20 cellular contexts compared by ENCODE assay signal in genomic region chr3:17583530-17583929, GRCh38.
"Had no signal": no experiment of that assay in that cellular context is flagged by ENCODE, and none has a peak within 500 bp of the region (broad histone marks: within the 10 kb centered on the region; RNA-seq: fewer than 3 reads in every experiment).

No MANE protein-coding gene starts in this region.

- H3K36me3 Mint-ChIP-seq: neural progenitor cell had no signal

- H3K4me3 ChIP-seq: ascending aorta, dorsolateral prefrontal cortex, neural progenitor cell, psoas muscle, stomach, testis, upper lobe of right lung had no signal

- H3K9me3 ChIP-seq: ascending aorta, psoas muscle, stomach, testis, upper lobe of right lung had no signal

- H3K4me2 ChIP-seq: neural progenitor cell had no signal

- H3K9ac ChIP-seq: neural progenitor cell had no signal

- ATAC-seq: activated naive CD8-positive, alpha-beta T cell treated with anti-CD3 and anti-CD28 coated beads, Interleukin-2, amount 50 U/mL, for 24 hours; psoas muscle; sciatic nerve; T-helper 17 cell; upper lobe of right lung had no signal

- H3K4me1 ChIP-seq: psoas muscle, testis, upper lobe of right lung had no signal

- H3K4me3 Mint-ChIP-seq: activated CD4-positive, alpha-beta T cell treated with anti-CD3 and anti-CD28 coated beads, Interleukin-2, amount 10 ng/mL, durations not matched to agents 7 days and 5 days; activated naive CD8-positive, alpha-beta T cell treated with anti-CD3 and anti-CD28 coated beads, Interleukin-2, amount 50 U/mL, for 24 hours; naive B cell; neural progenitor cell; T-helper 17 cell had no signal

- H3K27ac Mint-ChIP-seq: activated CD4-positive, alpha-beta T cell treated with anti-CD3 and anti-CD28 coated beads, Interleukin-2, amount 10 ng/mL, durations not matched to agents 7 days and 5 days; activated naive CD8-positive, alpha-beta T cell treated with anti-CD3 and anti-CD28 coated beads, Interleukin-2, amount 50 U/mL, for 24 hours; naive B cell; neural progenitor cell; T-helper 17 cell had no signal

- FAIRE-seq: bronchial epithelial cell, keratinocyte had no signal

- H3K27me3 Mint-ChIP-seq: activated CD4-positive, alpha-beta T cell treated with anti-CD3 and anti-CD28 coated beads, Interleukin-2, amount 10 ng/mL, durations not matched to agents 7 days and 5 days; activated naive CD8-positive, alpha-beta T cell treated with anti-CD3 and anti-CD28 coated beads, Interleukin-2, amount 50 U/mL, for 24 hours; naive B cell; T-helper 17 cell had no signal

- DNase-seq: activated CD4-positive, alpha-beta T cell treated with anti-CD3 and anti-CD28 coated beads, Interleukin-2, amount 10 ng/mL, durations not matched to agents 7 days and 5 days; activated CD4-positive, CD25-positive, alpha-beta regulatory T cell; activated CD8-positive, alpha-beta memory T cell treated with anti-CD3 and anti-CD28 coated beads for 24 hours; activated naive CD4-positive, alpha-beta T cell treated with Interleukin-2 at 50 U/mL for 16 hours; activated naive CD8-positive, alpha-beta T cell treated with anti-CD3 and anti-CD28 coated beads, Interleukin-2, amount 50 U/mL, for 24 hours; dorsolateral prefrontal cortex; erythroblast; mammary epithelial cell; naive B cell; psoas muscle; stimulated activated CD4-positive, alpha-beta T cell treated with anti-CD3 and anti-CD28 coated beads, Interleukin-1b, Interleukin-23, amount 100 ng/mL, for 48 hours; stomach; T-helper 17 cell; testis; upper lobe of right lung had no signal

- H3K9me3 Mint-ChIP-seq: activated naive CD8-positive, alpha-beta T cell treated with anti-CD3 and anti-CD28 coated beads, Interleukin-2, amount 50 U/mL, for 24 hours; naive B cell; neural progenitor cell had no signal

- H3K27ac ChIP-seq: ascending aorta, dorsolateral prefrontal cortex, neural progenitor cell, psoas muscle, stomach, testis, upper lobe of right lung had no signal

- H2AFZ ChIP-seq: neural progenitor cell had no signal

- H3K27me3 ChIP-seq: ascending aorta, dorsolateral prefrontal cortex, neural progenitor cell, stomach, testis, upper lobe of right lung had no signal

- H3K36me3 ChIP-seq: ascending aorta, neural progenitor cell, stomach, upper lobe of right lung had no signal
